ENCODE assay signal across 8 cellular contexts in genomic region chr12:70242695-70243509, GRCh38.
A peak's percentile ranks its signal among the peaks of the same experiment; 100 is the strongest.
DNase-seq lines count a peak whose midpoint lies in the region; TF ChIP-seq lines count a peak whose summit lies in the region.

Gene CNOT2, plus strand, starts transcription at chr12:70243433. Its CDS starts 34,794 bp downstream, at chr12:70278227.

- H3K4me1 Mint-ChIP-seq in activated naive CD4-positive, alpha-beta T cell treated with anti-CD3 and anti-CD28 coated beads, Interleukin-2, amount 10 ng/mL, durations not matched to agents 7 days and 5 days, result peaks cover 60% of the 10 kb centered on the region

- H3K4me3 ChIP-seq in HFF-Myc (replicated peaks; ENCODE audit: low read depth, low read length) (peak within 1 kb of the TSS; percentile 91), SK-N-MC (peak within 1 kb of the TSS; percentile 98)

- CTCF ChIA-PET in activated naive CD4-positive, alpha-beta T cell treated with anti-CD3 and anti-CD28 coated beads, Interleukin-2, amount 10 ng/mL, durations not matched to agents 7 days and 5 days (lab: Charles Lee), result no interaction called here

- peaks cover 48% of the 10 kb centered on the region for H3K36me3 ChIP-seq in SK-N-MC (ENCODE audit: insufficient read depth, low read length)

- H3K9me3 ChIP-seq in SK-N-MC (ENCODE audit: low read depth, low read length), result no peaks in the 10 kb centered on the region

- H3K4me3 Mint-ChIP-seq in activated naive CD4-positive, alpha-beta T cell treated with anti-CD3 and anti-CD28 coated beads, Interleukin-2, amount 10 ng/mL, durations not matched to agents 7 days and 5 days, result peak within 1 kb of the TSS; percentile 99

- H3K9ac ChIP-seq in SK-N-MC (ENCODE audit: insufficient read length), result peak within 1 kb of the TSS; percentile 95

- H3K36me3 Mint-ChIP-seq in activated naive CD4-positive, alpha-beta T cell treated with anti-CD3 and anti-CD28 coated beads, Interleukin-2, amount 10 ng/mL, durations not matched to agents 7 days and 5 days, result peaks cover 56% of the 10 kb centered on the region

- DNase-seq in GM04504 (ENCODE audit: low read depth) (peak; percentile 74), HFF-Myc (ENCODE audit: extremely low read depth, low read depth) (peak; percentile 67), MV-4-11 (lab: John Stamatoyannopoulos, UW) (peak; percentile 80), SK-N-MC (ENCODE audit: low read depth, low spot score) (no peak), germinal center (ENCODE audit: low spot score) (peak; percentile 81), nucleus accumbens (lab: John Stamatoyannopoulos, UW) (peak; percentile 9 to 92 (median 82)), superior temporal gyrus (ENCODE audit: extremely low spot score) (peak; percentile 90)
- DNase-seq in activated naive CD4-positive, alpha-beta T cell treated with anti-CD3 and anti-CD28 coated beads, Interleukin-2, amount 10 ng/mL, durations not matched to agents 7 days and 5 days, result peak; percentile 94

- no peaks in the 10 kb centered on the region for H3K9me3 Mint-ChIP-seq in activated naive CD4-positive, alpha-beta T cell treated with anti-CD3 and anti-CD28 coated beads, Interleukin-2, amount 10 ng/mL, durations not matched to agents 7 days and 5 days

- no peak for TF ChIP-seq CTCF in HFF-Myc (IDR thresholded peaks at IDR 0.05; ENCODE audit: low read depth, low read length, missing control alignments)

- no peaks in the 10 kb centered on the region for H3K27me3 Mint-ChIP-seq in activated naive CD4-positive, alpha-beta T cell treated with anti-CD3 and anti-CD28 coated beads, Interleukin-2, amount 10 ng/mL, durations not matched to agents 7 days and 5 days

- peak within 1 kb of the TSS; percentile 100 for H3K27ac Mint-ChIP-seq in activated naive CD4-positive, alpha-beta T cell treated with anti-CD3 and anti-CD28 coated beads, Interleukin-2, amount 10 ng/mL, durations not matched to agents 7 days and 5 days

- peak within 1 kb of the TSS; percentile 92 for H3K27ac ChIP-seq in SK-N-MC
